18 cellular contexts compared by ENCODE assay signal in genomic region chr4:66558651-66559050, GRCh38.
"Had no signal": no experiment of that assay in that cellular context is flagged by ENCODE, and none has a peak within 500 bp of the region (broad histone marks: within the 10 kb centered on the region; RNA-seq: fewer than 3 reads in every experiment).

No MANE protein-coding gene starts in this region.

- H3K27me3 Mint-ChIP-seq: activated CD4-positive, alpha-beta T cell treated with anti-CD3 and anti-CD28 coated beads, Interleukin-2, amount 10 ng/mL, durations not matched to agents 24 days and 14 days; activated naive CD8-positive, alpha-beta T cell treated with anti-CD3 and anti-CD28 coated beads for 36 hours; T-helper 17 cell had no signal

- H3K4me3 ChIP-seq: lung had no signal

- DNase-seq: activated CD4-positive, alpha-beta T cell treated with anti-CD3 and anti-CD28 coated beads, Interleukin-2, amount 10 ng/mL, durations not matched to agents 24 days and 14 days; activated CD4-positive, CD25-positive, alpha-beta regulatory T cell; activated CD8-positive, alpha-beta memory T cell treated with anti-CD3 and anti-CD28 coated beads, Interleukin-2, amount 50 U/mL, for 4 hours; activated CD8-positive, alpha-beta T cell treated with anti-CD3 and anti-CD28 coated beads, Interleukin-2, amount 10 ng/mL, durations not matched to agents 7 days and 5 days; activated naive CD8-positive, alpha-beta T cell treated with anti-CD3 and anti-CD28 coated beads for 36 hours; activated T-cell treated with anti-CD3 and anti-CD28 coated beads, Interleukin-2, amount 50 U/mL, for 48 hours; foreskin fibroblast; head of caudate nucleus; left cardiac atrium; T-helper 17 cell had no signal

- H3K4me1 ChIP-seq: parathyroid adenoma had no signal

- H3K79me2 ChIP-seq: parathyroid adenoma had no signal

- H3K4me1 Mint-ChIP-seq: activated CD4-positive, alpha-beta T cell treated with anti-CD3 and anti-CD28 coated beads, Interleukin-2, amount 10 ng/mL, durations not matched to agents 24 days and 14 days; activated naive CD8-positive, alpha-beta T cell treated with anti-CD3 and anti-CD28 coated beads for 36 hours; neural crest cell; stimulated activated effector memory CD8-positive, alpha-beta T cell treated with anti-CD3 and anti-CD28 coated beads, Interleukin-12 subunit alpha, Interleukin-12 subunit beta, amount 100 ng/mL, for 72 hours; T-helper 17 cell had no signal

- ATAC-seq: activated CD8-positive, alpha-beta T cell treated with anti-CD3 and anti-CD28 coated beads, Interleukin-2, amount 10 ng/mL, durations not matched to agents 7 days and 5 days; esophagus mucosa; left cardiac atrium; stimulated activated effector memory CD8-positive, alpha-beta T cell treated with anti-CD3 and anti-CD28 coated beads, Interleukin-12 subunit alpha, Interleukin-12 subunit beta, amount 100 ng/mL, for 72 hours; T-helper 17 cell had no signal

- H3K9me3 Mint-ChIP-seq: activated CD4-positive, alpha-beta T cell treated with anti-CD3 and anti-CD28 coated beads, Interleukin-2, amount 10 ng/mL, durations not matched to agents 24 days and 14 days; mesothelial cell of epicardium had no signal

- H2AFZ ChIP-seq: parathyroid adenoma had no signal

- FAIRE-seq: bronchial epithelial cell, TTC549 had no signal

- H3K9ac ChIP-seq: parathyroid adenoma had no signal

- H3K36me3 Mint-ChIP-seq: activated naive CD8-positive, alpha-beta T cell treated with anti-CD3 and anti-CD28 coated beads for 36 hours; mesothelial cell of epicardium; stimulated activated effector memory CD8-positive, alpha-beta T cell treated with anti-CD3 and anti-CD28 coated beads, Interleukin-12 subunit alpha, Interleukin-12 subunit beta, amount 100 ng/mL, for 72 hours had no signal

- H3K27ac Mint-ChIP-seq: activated CD4-positive, alpha-beta T cell treated with anti-CD3 and anti-CD28 coated beads, Interleukin-2, amount 10 ng/mL, durations not matched to agents 24 days and 14 days; activated CD8-positive, alpha-beta T cell treated with anti-CD3 and anti-CD28 coated beads, Interleukin-2, amount 10 ng/mL, durations not matched to agents 7 days and 5 days; activated naive CD8-positive, alpha-beta T cell treated with anti-CD3 and anti-CD28 coated beads for 36 hours; mesothelial cell of epicardium; stimulated activated effector memory CD8-positive, alpha-beta T cell treated with anti-CD3 and anti-CD28 coated beads, Interleukin-12 subunit alpha, Interleukin-12 subunit beta, amount 100 ng/mL, for 72 hours; T-helper 17 cell had no signal

- H3K4me3 Mint-ChIP-seq: activated CD4-positive, alpha-beta T cell treated with anti-CD3 and anti-CD28 coated beads, Interleukin-2, amount 10 ng/mL, durations not matched to agents 24 days and 14 days; activated CD8-positive, alpha-beta T cell treated with anti-CD3 and anti-CD28 coated beads, Interleukin-2, amount 10 ng/mL, durations not matched to agents 7 days and 5 days; activated naive CD8-positive, alpha-beta T cell treated with anti-CD3 and anti-CD28 coated beads for 36 hours; mesothelial cell of epicardium; neural crest cell; stimulated activated effector memory CD8-positive, alpha-beta T cell treated with anti-CD3 and anti-CD28 coated beads, Interleukin-12 subunit alpha, Interleukin-12 subunit beta, amount 100 ng/mL, for 72 hours; T-helper 17 cell had no signal

- H3K27ac ChIP-seq: parathyroid adenoma had no signal
